Comparison of ENCODE assay signal across 14 cellular contexts in the genomic region with DNA sequence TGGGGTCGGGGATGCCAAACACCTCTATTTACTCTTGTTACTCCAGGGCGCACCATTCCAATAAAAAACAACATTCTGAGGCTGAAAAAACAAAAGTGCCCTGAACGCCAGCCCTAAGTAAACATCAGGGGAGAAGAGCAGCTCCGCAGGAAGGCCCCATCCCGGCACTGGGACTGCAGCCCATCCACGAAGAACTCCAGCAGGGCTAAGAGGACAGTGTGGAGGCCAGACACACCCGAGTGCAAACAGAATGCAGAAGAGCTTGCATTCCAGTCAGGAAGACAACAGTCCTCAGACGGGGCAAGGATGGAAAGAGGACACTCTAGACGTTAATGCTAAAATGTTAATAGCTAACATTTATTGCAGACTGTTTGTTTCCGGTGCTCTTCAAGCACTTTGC. TPM values are rescaled to one million over a fixed set of nuclear protein-coding genes. Genes with fewer than 3 reads are reported as not detected.
DNase-seq lines count a peak whose midpoint lies in the region; ATAC-seq, FAIRE-seq and TF ChIP-seq lines count a peak whose summit lies in the region.
"Had no signal": no experiment of that assay in that cellular context is flagged by ENCODE, and none has a peak within 500 bp of the region (broad histone marks: within the 10 kb centered on the region; RNA-seq: fewer than 3 reads in every experiment).

No MANE protein-coding gene starts in this region.

- H3K4me1 ChIP-seq in HEK293 (ENCODE audit: control insufficient read depth, insufficient read depth, low read length) = peaks cover 12% of the 10 kb centered on the region
- H3K4me1 ChIP-seq in kidney (ENCODE audit: control insufficient read depth in 1 of 2, insufficient read depth in 1 of 2, low read depth in 1 of 2, low read length in 2 of 2) = peaks cover 3% of the 10 kb centered on the region in 2 donors

- TF ChIP-seq CTCF in HEK293 (tag by site-specific recombination; IDR thresholded peaks at IDR 0.05) = no peak
- TF ChIP-seq CTCF in VCaP (conservative IDR thresholded peaks at IDR 0.05) = no peak
- TF ChIP-seq CTCF in kidney (IDR thresholded peaks at IDR 0.05; ENCODE audit: borderline replicate concordance, extremely low read depth, insufficient read depth) = no peak
- TF ChIP-seq CTCF in mesothelial cell of epicardium (IDR thresholded peaks at IDR 0.05; ENCODE audit: unreplicated experiment) = no peak

- H3K36me3 Mint-ChIP-seq in stimulated activated effector memory CD8-positive, alpha-beta T cell treated with anti-CD3 and anti-CD28 coated beads, Interleukin-12 subunit alpha, Interleukin-12 subunit beta, amount 100 ng/mL, for 72 hours = no peaks in the 10 kb centered on the region
- H3K36me3 Mint-ChIP-seq in mesothelial cell of epicardium = no peaks in the 10 kb centered on the region

- no peak overlapping the region for H3K27ac Mint-ChIP-seq in stimulated activated effector memory CD8-positive, alpha-beta T cell treated with anti-CD3 and anti-CD28 coated beads, Interleukin-12 subunit alpha, Interleukin-12 subunit beta, amount 100 ng/mL, for 72 hours
- H3K27ac Mint-ChIP-seq in mesothelial cell of epicardium = no peak overlapping the region
- H3K27ac Mint-ChIP-seq: activated T-cell treated with anti-CD3 and anti-CD28 coated beads, Interleukin-2, amount 50 U/mL, for 24 hours had no signal

- H3K9me3 Mint-ChIP-seq in stimulated activated effector memory CD8-positive, alpha-beta T cell treated with anti-CD3 and anti-CD28 coated beads, Interleukin-12 subunit alpha, Interleukin-12 subunit beta, amount 100 ng/mL, for 72 hours = no peaks in the 10 kb centered on the region
- no peaks in the 10 kb centered on the region for H3K9me3 Mint-ChIP-seq in mesothelial cell of epicardium
- H3K9me3 Mint-ChIP-seq: activated T-cell treated with anti-CD3 and anti-CD28 coated beads, Interleukin-2, amount 50 U/mL, for 24 hours had no signal

- peaks cover 6% of the 10 kb centered on the region for H3K27me3 Mint-ChIP-seq in mesothelial cell of epicardium (ENCODE audit: low read depth)

- no peaks in the 10 kb centered on the region for H3K9me3 ChIP-seq in HEK293 (ENCODE audit: control insufficient read depth, insufficient read depth, low read depth, low read length)
- no peaks in the 10 kb centered on the region for H3K9me3 ChIP-seq in kidney (ENCODE audit: control insufficient read depth in 1 of 2, low read length in 2 of 2)
- H3K9me3 ChIP-seq: gastroesophageal sphincter had no signal

- H3K4me3 ChIP-seq in HEK293 (ENCODE audit: low read depth, low read length) (no peak overlapping the region), kidney (ENCODE audit: low read length in 2 of 2) (peak overlapping the region; percentile 63 to 66)
- H3K4me3 ChIP-seq: cardiac muscle cell had no signal

- FAIRE-seq in kidney (lab: Jason Lieb, UNC) = no peak
- FAIRE-seq: TTC549 had no signal

- peak overlapping the region; percentile 43 for H3K4me3 Mint-ChIP-seq in stimulated activated effector memory CD8-positive, alpha-beta T cell treated with anti-CD3 and anti-CD28 coated beads, Interleukin-12 subunit alpha, Interleukin-12 subunit beta, amount 100 ng/mL, for 72 hours
- H3K4me3 Mint-ChIP-seq in mesothelial cell of epicardium = no peak overlapping the region

- CTCF ChIA-PET in HEK293 (lab: Yijun Ruan, JAX) = interaction anchor here (1.1 to 1.8 kb wide), 2 partner anchors 10 to 21 kb away, joined by 5 to 6 read pairs; no protein-coding TSS in a partner anchor

- DNase-seq in kidney (no peak), mesothelial cell of epicardium (ENCODE audit: low spot score in 2 of 2, unreplicated experiment in 2 of 2) (no peak), NCI-H1930 (lab: John Stamatoyannopoulos, UW) (no peak)
- no peak for DNase-seq in stimulated activated effector memory CD8-positive, alpha-beta T cell treated with anti-CD3 and anti-CD28 coated beads, Interleukin-12 subunit alpha, Interleukin-12 subunit beta, amount 100 ng/mL, for 72 hours (ENCODE audit: low spot score in 2 of 2)
- DNase-seq: NCI-H146 had no signal

- peak overlapping the region in 1 of 2 donors; percentile 55 for H3K9ac ChIP-seq in kidney (ENCODE audit: low read length in 2 of 2)

- H3K4me1 Mint-ChIP-seq in stimulated activated effector memory CD8-positive, alpha-beta T cell treated with anti-CD3 and anti-CD28 coated beads, Interleukin-12 subunit alpha, Interleukin-12 subunit beta, amount 100 ng/mL, for 72 hours = no peaks in the 10 kb centered on the region
- H3K4me1 Mint-ChIP-seq in mesothelial cell of epicardium = peaks cover 17% of the 10 kb centered on the region

- H3K27ac ChIP-seq in HEK293 (ENCODE audit: extremely low read depth, low read depth, low read length) (no peak overlapping the region), VCaP (peak overlapping the region; percentile 77), kidney (ENCODE audit: low read depth in 2 of 2, low read length in 2 of 2) (no peak overlapping the region)
- H3K27ac ChIP-seq: cardiac muscle cell had no signal

- H3K36me3 ChIP-seq in HEK293 (ENCODE audit: control insufficient read depth in 2 of 2, insufficient read depth in 1 of 2, low read length in 2 of 2) (no peaks in the 10 kb centered on the region), kidney (ENCODE audit: control insufficient read depth in 1 of 2, insufficient read depth in 2 of 2, low read length in 2 of 2) (no peaks in the 10 kb centered on the region)
- H3K36me3 ChIP-seq: cardiac muscle cell, gastroesophageal sphincter had no signal

- POLR2A ChIA-PET in HEK293 (lab: Yijun Ruan, JAX) = no interaction called here

- ATAC-seq in stimulated activated effector memory CD8-positive, alpha-beta T cell treated with anti-CD3 and anti-CD28 coated beads, Interleukin-12 subunit alpha, Interleukin-12 subunit beta, amount 100 ng/mL, for 72 hours = no peak
- no peak for ATAC-seq in GM18517 (IDR thresholded peaks at IDR 0.05; ENCODE audit: unreplicated experiment)

- intact Hi-C loops in kidney (cut with DNase I) = no loop called here

TF ChIP-seq in HEK293, 187 proteins besides CTCF, POLR2A, EP300 and RAD21:
- TF ChIP-seq ZIC2 (tag by site-specific recombination; IDR thresholded peaks at IDR 0.05) = peak; percentile 62; the same call in 1 of the 2 replicates
- no peak for TF ChIP-seq ZNF677 (tag by site-specific recombination; IDR thresholded peaks at IDR 0.05)

RNA-seq across cellular contexts. Expression of gene FAM240B, which starts 33.0 kb away (rescaled TPM):
- total RNA-seq in kidney (not detected), mesothelial cell of epicardium (not detected in 3 replicates)
- polyA plus RNA-seq in kidney (ENCODE audit: insufficient read depth, low read depth, low replicate concordance) = not detected
- total RNA-seq: cardiac muscle cell, gastroesophageal sphincter, HT-29, OCI-LY7 had no signal
- polyA plus RNA-seq: cardiac muscle cell had no signal
